In the genomic region with DNA sequence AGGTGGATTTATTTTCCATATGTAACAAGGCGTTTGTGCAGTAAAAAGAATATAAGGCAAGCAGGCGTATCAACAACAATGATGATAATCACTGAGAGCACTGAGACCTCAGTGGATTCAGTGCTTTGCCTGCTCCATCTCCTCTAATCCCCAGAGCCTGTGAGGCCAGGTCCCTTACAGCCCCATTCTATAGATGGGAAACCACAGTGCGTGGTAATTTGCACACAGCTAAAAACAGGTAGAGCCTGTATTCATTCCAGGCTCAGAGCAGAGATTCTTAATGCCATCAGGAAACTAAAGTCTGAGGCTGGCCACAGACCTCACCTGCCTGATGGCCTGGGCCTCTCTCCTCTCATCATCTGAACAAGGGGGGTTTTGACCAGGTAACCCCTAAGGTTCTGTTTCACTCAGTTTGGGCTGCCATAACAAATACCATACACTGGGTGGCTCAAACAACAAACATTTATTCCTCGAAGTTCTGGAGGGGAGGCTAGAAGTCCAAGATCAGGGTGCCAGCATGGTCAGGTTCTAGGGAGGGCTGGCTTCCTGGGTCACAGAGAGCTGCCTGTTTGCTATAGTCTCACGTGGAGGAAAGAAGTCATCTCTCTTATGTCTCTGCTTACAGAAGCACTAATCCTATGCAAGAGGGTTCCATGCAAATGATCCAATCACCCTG, we compare ENCODE assay signal across 23 cellular contexts. TPM values are rescaled to one million over a fixed set of nuclear protein-coding genes. Genes with fewer than 3 reads are reported as not detected.
A peak's percentile ranks its signal among the peaks of the same experiment; 100 is the strongest.
DNase-seq lines count a peak whose midpoint lies in the region; ATAC-seq and TF ChIP-seq lines count a peak whose summit lies in the region.
"Had no signal": no experiment of that assay in that cellular context is flagged by ENCODE, and none has a peak within 500 bp of the region (broad histone marks: within the 10 kb centered on the region; RNA-seq: fewer than 3 reads in every experiment).

No MANE protein-coding gene starts in this region.

- POLR2A ChIA-PET in HCT116 (lab: Charles Lee): interaction anchor here (1.1 kb wide), 1 partner anchor 30 kb away, joined by 3 read pairs; the partner anchor contains the start of gene DEPP1

- H3K9me3 Mint-ChIP-seq in nephron: peaks cover 16% of the 10 kb centered on the region

- H3K79me2 ChIP-seq in HCT116 (ENCODE audit: insufficient read depth, low read length): no peaks in the 10 kb centered on the region

- H3K4me2 ChIP-seq in BLaER1 (peak overlapping the region; percentile 87), HCT116 (ENCODE audit: low read length) (no peak overlapping the region)

- peaks cover 23% of the 10 kb centered on the region for H3K36me3 Mint-ChIP-seq in nephron (ENCODE audit: low read depth)

- RAD21 ChIA-PET in HCT116 (lab: Charles Lee; ENCODE audit: low non-redundant PET in 1 of 2, low total read pairs in 2 of 2, uncharacterized antibody in 2 of 2, unreplicated experiment in 2 of 2): no interaction called here

- H3K9me2 ChIP-seq in HCT116 (ENCODE audit: insufficient read depth): no peaks in the 10 kb centered on the region

- no peak overlapping the region; the same call in 1 of the 2 replicates for H3K9ac ChIP-seq in BLaER1
- H3K9ac ChIP-seq in HCT116 (ENCODE audit: low read length): no peak overlapping the region

- intact Hi-C loops in HCT116 (cut with micrococcal nuclease): no loop called here
- intact Hi-C loops in gastrocnemius medialis (cut with DNase I; ENCODE audit: low total_unique reads): no loop called here

- peak; percentile 11; the same call in 1 of the 2 replicates for TF ChIP-seq RAD21 in HCT116 (IDR thresholded peaks at IDR 0.05; ENCODE audit: low read depth)

- H3K9me3 ChIP-seq in BLaER1 (peaks cover 14% of the 10 kb centered on the region), HCT116 (ENCODE audit: control insufficient read depth in 1 of 2, insufficient read depth in 1 of 2, low read depth in 1 of 2, low read length in 2 of 2) (peaks cover 0 to 9% of the 10 kb centered on the region in 2 experiments; a peak in 1 of 4 replicates), gastrocnemius medialis (no peaks in the 10 kb centered on the region)
- H3K9me3 ChIP-seq: sigmoid colon, SJSA1 had no signal

- H3K27ac ChIP-seq in BLaER1 (0 out of 2 replicates have a peak overlapping the region, but pooled peaks have one; percentile 58), HCT116 (ENCODE audit: low read depth, low read length) (no peak overlapping the region), gastrocnemius medialis (no peak overlapping the region)
- H3K27ac ChIP-seq: SJSA1 had no signal

- H3K27me3 ChIP-seq in BLaER1 (no peaks in the 10 kb centered on the region), HCT116 (ENCODE audit: insufficient read depth, low read length) (no peaks in the 10 kb centered on the region), gastrocnemius medialis (no peaks in the 10 kb centered on the region)
- H3K27me3 ChIP-seq: sigmoid colon, SJSA1 had no signal

- H3K36me3 ChIP-seq in BLaER1 (peaks cover 3% of the 10 kb centered on the region; the same call in 1 of the 2 replicates), HCT116 (ENCODE audit: control insufficient read depth in 1 of 2, insufficient read depth in 2 of 2, low read length in 2 of 2) (no peaks in the 10 kb centered on the region), gastrocnemius medialis (peaks cover 0 to 5% of the 10 kb centered on the region in 2 donors)
- H3K36me3 ChIP-seq: sigmoid colon had no signal

- ATAC-seq in HCT116 (no peak), HG03432 (IDR thresholded peaks at IDR 0.05; ENCODE audit: unreplicated experiment) (no peak), gastrocnemius medialis (no peak)
- ATAC-seq: activated naive CD4-positive, alpha-beta T cell treated with anti-CD3 and anti-CD28 coated beads, Interleukin-2, amount 50 U/mL, for 72 hours; activated T-cell treated with anti-CD3 and anti-CD28 coated beads, Interleukin-2, amount 50 U/mL, for 4 hours; effector memory CD8-positive, alpha-beta T cell had no signal

- TF ChIP-seq POLR2A in HCT116 (IDR thresholded peaks at IDR 0.05; ENCODE audit: borderline replicate concordance, extremely low read depth, insufficient read depth, insufficient read length) (no peak), gastrocnemius medialis (IDR thresholded peaks at IDR 0.05) (no peak)

- H3K4me3 ChIP-seq in BLaER1: no peak overlapping the region
- H3K4me3 ChIP-seq in HCT116 (replicated peaks in 1 of 2; ENCODE audit: low read depth in 1 of 2, low read length in 2 of 2): no peak overlapping the region
- no peak overlapping the region for H3K4me3 ChIP-seq in gastrocnemius medialis
- H3K4me3 ChIP-seq: sigmoid colon, SJSA1 had no signal

- in situ Hi-C loops in gastrocnemius medialis (cut with MboI; ENCODE audit: low sequenced_read_pairs in 4 of 4): no loop called here

- H3K27ac Mint-ChIP-seq in nephron: peak overlapping the region in 2 of 3 experiments; percentile 59 to 64
- H3K27ac Mint-ChIP-seq: activated CD4-positive, alpha-beta T cell treated with anti-CD3 and anti-CD28 coated beads, Interleukin-2, amount 10 ng/mL, durations not matched to agents 7 days and 5 days; effector memory CD8-positive, alpha-beta T cell had no signal

- H4K20me1 ChIP-seq in BLaER1: no peaks in the 10 kb centered on the region
- no peaks in the 10 kb centered on the region for H4K20me1 ChIP-seq in HCT116 (ENCODE audit: insufficient read depth)

- TF ChIP-seq CTCF in HCT116 (IDR thresholded peaks at IDR 0.05 in 2 of 3, conservative IDR thresholded peaks at IDR 0.05 in 1 of 3; ENCODE audit: borderline replicate concordance in 1 of 3, insufficient read depth in 1 of 3, low read depth in 2 of 3, low read length in 2 of 3): no peak
- TF ChIP-seq CTCF in nephron (IDR thresholded peaks at IDR 0.05; ENCODE audit: unreplicated experiment in 3 of 3): no peak
- no peak for TF ChIP-seq CTCF in gastrocnemius medialis (IDR thresholded peaks at IDR 0.05 in 4 of 5, conservative IDR thresholded peaks at IDR 0.05 in 1 of 5)

- DNase-seq in HCT116 (ENCODE audit: low read depth, low spot score): no peak
- DNase-seq in ecto neural progenitor cell (ENCODE audit: low spot score): peak; percentile 17
- DNase-seq in gastrocnemius medialis: no peak
- DNase-seq in NCI-H446 (lab: John Stamatoyannopoulos, UW): no peak
- DNase-seq in NCI-H2107 (lab: John Stamatoyannopoulos, UW): no peak
- DNase-seq: activated CD4-positive, alpha-beta T cell treated with anti-CD3 and anti-CD28 coated beads, Interleukin-2, amount 10 ng/mL, durations not matched to agents 7 days and 5 days; activated T-cell treated with anti-CD3 and anti-CD28 coated beads, Interleukin-2, amount 50 U/mL, for 4 hours; effector memory CD8-positive, alpha-beta T cell; IMR-90; left cardiac atrium; NCI-H187; NCI-H510A; stimulated activated CD4-positive, alpha-beta T cell treated with anti-CD3 and anti-CD28 coated beads, Interleukin-2, amount 100 ng/mL, for 24 hours had no signal

- peaks cover 73% of the 10 kb centered on the region for H3K4me1 Mint-ChIP-seq in nephron
- H3K4me1 Mint-ChIP-seq: activated CD4-positive, alpha-beta T cell treated with anti-CD3 and anti-CD28 coated beads, Interleukin-2, amount 10 ng/mL, durations not matched to agents 7 days and 5 days had no signal

- BruUV-seq in HCT116 (replicated peaks; lab: Mats Ljungman, UMichigan): no TSS peak

- no peak overlapping the region for H3K4me3 Mint-ChIP-seq in nephron
- H3K4me3 Mint-ChIP-seq: activated CD4-positive, alpha-beta T cell treated with anti-CD3 and anti-CD28 coated beads, Interleukin-2, amount 10 ng/mL, durations not matched to agents 7 days and 5 days; activated T-cell treated with anti-CD3 and anti-CD28 coated beads, Interleukin-2, amount 50 U/mL, for 4 hours; effector memory CD8-positive, alpha-beta T cell had no signal

- CTCF ChIA-PET in HCT116 (lab: Charles Lee): interaction anchor here (0.6 kb wide), 1 partner anchor 300 kb away, joined by 3 read pairs; no protein-coding TSS in a partner anchor

- H2AFZ ChIP-seq in HCT116 (ENCODE audit: low read depth, low read length, poor library complexity, severe bottlenecking): no peak overlapping the region

- H3K27me3 Mint-ChIP-seq in nephron (ENCODE audit: low read depth): no peaks in the 10 kb centered on the region
- H3K27me3 Mint-ChIP-seq: effector memory CD8-positive, alpha-beta T cell had no signal

- H3K4me1 ChIP-seq in BLaER1 (peaks cover 45% of the 10 kb centered on the region), HCT116 (ENCODE audit: control insufficient read depth in 1 of 2, insufficient read depth in 2 of 2, low read length in 2 of 2) (no peaks in the 10 kb centered on the region), gastrocnemius medialis (peaks cover 10 to 34% of the 10 kb centered on the region in 2 donors)

TF ChIP-seq in HCT116, 20 proteins besides CTCF, POLR2A, EP300 and RAD21:
- TF ChIP-seq, protein P1, sequence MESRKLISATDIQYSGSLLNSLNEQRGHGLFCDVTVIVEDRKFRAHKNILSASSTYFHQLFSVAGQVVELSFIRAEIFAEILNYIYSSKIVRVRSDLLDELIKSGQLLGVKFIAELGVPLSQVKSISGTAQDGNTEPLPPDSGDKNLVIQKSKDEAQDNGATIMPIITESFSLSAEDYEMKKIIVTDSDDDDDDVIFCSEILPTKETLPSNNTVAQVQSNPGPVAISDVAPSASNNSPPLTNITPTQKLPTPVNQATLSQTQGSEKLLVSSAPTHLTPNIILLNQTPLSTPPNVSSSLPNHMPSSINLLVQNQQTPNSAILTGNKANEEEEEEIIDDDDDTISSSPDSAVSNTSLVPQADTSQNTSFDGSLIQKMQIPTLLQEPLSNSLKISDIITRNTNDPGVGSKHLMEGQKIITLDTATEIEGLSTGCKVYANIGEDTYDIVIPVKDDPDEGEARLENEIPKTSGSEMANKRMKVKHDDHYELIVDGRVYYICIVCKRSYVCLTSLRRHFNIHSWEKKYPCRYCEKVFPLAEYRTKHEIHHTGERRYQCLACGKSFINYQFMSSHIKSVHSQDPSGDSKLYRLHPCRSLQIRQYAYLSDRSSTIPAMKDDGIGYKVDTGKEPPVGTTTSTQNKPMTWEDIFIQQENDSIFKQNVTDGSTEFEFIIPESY (IDR thresholded peaks at IDR 0.05; ENCODE audit: extremely low read depth, insufficient replicate concordance, low read length): no peak
- TF ChIP-seq ZFX (IDR thresholded peaks at IDR 0.05) (no peak), SRF (IDR thresholded peaks at IDR 0.05; ENCODE audit: low read depth) (no peak)

RNA-seq across cellular contexts. Expression of gene RASSF4, which starts 10.3 kb away (rescaled TPM):
- 2.8 TPM for total RNA-seq in HCT116 (2021; ENCODE audit: unreplicated experiment)
- 0.96 and 1.8 TPM in 2 replicates for polyA plus RNA-seq in HCT116 (2012)
- total RNA-seq in gastrocnemius medialis: 10 to 100 TPM in 3 of 4 donors, 1 to 10 TPM in 1; 9.4 to 39.7 (median 24.0) TPM

RNA-seq across cellular contexts. Expression of gene DEPP1, which starts 29.3 kb away (rescaled TPM):
- total RNA-seq in HCT116 (2021; ENCODE audit: unreplicated experiment): 3.8 TPM
- polyA plus RNA-seq in HCT116 (2012): 8.1 and 12.6 TPM in 2 replicates
- 100 to 1,000 TPM in 2 of 4 donors, 10 to 100 TPM in 2; 83.4 to 331 (median 120) TPM for total RNA-seq in gastrocnemius medialis

RNA-seq across cellular contexts. Expression of gene TMEM72, which starts 38.1 kb away (rescaled TPM):
- total RNA-seq in HCT116 (2021; ENCODE audit: unreplicated experiment): not detected
- not detected in 2 replicates for polyA plus RNA-seq in HCT116 (2012)
- not detected for total RNA-seq in gastrocnemius medialis
- total RNA-seq: activated CD4-positive, alpha-beta T cell treated with anti-CD3 and anti-CD28 coated beads, Interleukin-2, amount 10 ng/mL, durations not matched to agents 7 days and 5 days; activated naive CD4-positive, alpha-beta T cell treated with anti-CD3 and anti-CD28 coated beads, Interleukin-2, amount 50 U/mL, for 72 hours; activated T-cell treated with anti-CD3 and anti-CD28 coated beads, Interleukin-2, amount 50 U/mL, for 4 hours; bronchial epithelial cell; IMR-90; mucosa of gallbladder; osteocyte; SJSA1; subcutaneous adipose tissue had no signal
- polyA plus RNA-seq: IMR-90 had no signal

RNA-seq across cellular contexts. Expression of gene ZNF22, which starts 51.5 kb away (rescaled TPM):
- total RNA-seq in HCT116 (2021; ENCODE audit: unreplicated experiment) (13.5 TPM), gastrocnemius medialis (10 to 100 TPM in 2 of 4 donors, 1 to 10 TPM in 2; 3.6 to 12.3 (median 8.1) TPM)
- polyA plus RNA-seq in HCT116 (2012): 5.0 and 7.8 TPM in 2 replicates

Comparison
In these comparisons a context has a peak if more than half of its experiments do, and no peak if none do; other contexts are left out.
1. RNA of gene DEPP1, which starts 29.3 kb away (total RNA-seq): 83.4 to 331 TPM in gastrocnemius medialis; 3.8 TPM in HCT116 (single experiment); every median in the first group is over 10 times any median in the second.